8 cellular contexts compared by ENCODE assay signal in genomic region chr19:35935911-35936737, GRCh38. TPM values are rescaled to one million over a fixed set of nuclear protein-coding genes. Genes with fewer than 3 reads are reported as not detected.
DNase-seq lines count a peak whose midpoint lies in the region; ATAC-seq and TF ChIP-seq lines count a peak whose summit lies in the region.

Gene LRFN3 (plus strand): TSS chr19:35936374. CDS start chr19:35939426, 3,052 bp downstream.

- DNase-seq in IMR-90 (peak; percentile 66), Panc1 (ENCODE audit: low read depth, low spot score) (no peak), superior temporal gyrus (ENCODE audit: extremely low spot score) (peak; percentile 79)
- peak in 3 of 4 experiments; percentile 14 to 48 (median 20) for DNase-seq in activated naive CD4-positive, alpha-beta T cell (lab: John Stamatoyannopoulos, UW)

- H3K18ac ChIP-seq in IMR-90 (ENCODE audit: low read depth, low read length), result peak within 1 kb of the TSS; percentile 20; the same call in 1 of the 2 replicates

- peak; percentile 58 for ATAC-seq in IMR-90 (ENCODE audit: low read depth)
- ATAC-seq in Panc1, result peak; percentile 73
- ATAC-seq in gastroesophageal sphincter, result peak; percentile 30
- ATAC-seq in HG03025 (IDR thresholded peaks at IDR 0.05; ENCODE audit: low FRiP score, unreplicated experiment), result no peak

- H2BK15ac ChIP-seq in IMR-90 (ENCODE audit: low read depth, low read length), result no peak within 1 kb of the TSS

- peak within 1 kb of the TSS; percentile 0; the same call in 1 of the 2 replicates for H2AK5ac ChIP-seq in IMR-90 (ENCODE audit: low read depth, low read length)

- H3K56ac ChIP-seq in IMR-90 (ENCODE audit: extremely low read depth, insufficient read depth, low read length), result no peak within 1 kb of the TSS

- peak within 1 kb of the TSS; percentile 87 for H2AK9ac ChIP-seq in IMR-90 (replicated peaks; ENCODE audit: low read depth, low read length, poor library complexity)

- H3K4me3 ChIP-seq in IMR-90 (ENCODE audit: insufficient read depth, low read depth, low read length) (peak within 1 kb of the TSS; percentile 80), Panc1 (ENCODE audit: low read depth in 2 of 2, low read length in 2 of 2) (peak within 1 kb of the TSS; percentile 67 to 71), gastroesophageal sphincter (peak within 1 kb of the TSS; percentile 42 to 85), neural cell (ENCODE audit: low read length) (peak within 1 kb of the TSS; percentile 88)

- peaks cover 28% of the 10 kb centered on the region for H3K79me2 ChIP-seq in neural cell (replicated peaks; ENCODE audit: insufficient read depth, low read length)

- peak within 1 kb of the TSS; percentile 69; the same call in 1 of the 2 replicates for H3K23ac ChIP-seq in IMR-90 (ENCODE audit: low read depth, low read length)

- no peak for TF ChIP-seq EP300 in gastroesophageal sphincter (IDR thresholded peaks at IDR 0.05)
- TF ChIP-seq EP300 in neural cell (conservative IDR thresholded peaks at IDR 0.05; ENCODE audit: poor library complexity, severe bottlenecking), result peak; percentile 24

- H3K4ac ChIP-seq in IMR-90 (ENCODE audit: low read depth, low read length), result peak within 1 kb of the TSS; percentile 38

- H2BK5ac ChIP-seq in IMR-90 (ENCODE audit: low read depth, low read length, poor library complexity, severe bottlenecking), result no peak within 1 kb of the TSS

- peak within 1 kb of the TSS; percentile 61 for H4K5ac ChIP-seq in IMR-90 (ENCODE audit: low read depth, low read length)

- no peak for TF ChIP-seq CTCF in C4-2B (conservative IDR thresholded peaks at IDR 0.05)
- TF ChIP-seq CTCF in IMR-90 (conservative IDR thresholded peaks at IDR 0.05; ENCODE audit: low read depth, low read length), result no peak
- TF ChIP-seq CTCF in Panc1 (IDR thresholded peaks at IDR 0.05), result no peak
- no peak for TF ChIP-seq CTCF in gastroesophageal sphincter (IDR thresholded peaks at IDR 0.05)
- peak; percentile 37 for TF ChIP-seq CTCF in neural cell (IDR thresholded peaks at IDR 0.05; ENCODE audit: poor library complexity, severe bottlenecking)

- H3K14ac ChIP-seq in IMR-90 (replicated peaks; ENCODE audit: low read depth, low read length), result peak within 1 kb of the TSS; percentile 82

- no peak within 1 kb of the TSS for H2BK120ac ChIP-seq in IMR-90 (ENCODE audit: low read depth, low read length)

- no peaks in the 10 kb centered on the region for H3K27me3 ChIP-seq in IMR-90 (ENCODE audit: control insufficient read depth, insufficient read depth, low read length)
- no peaks in the 10 kb centered on the region for H3K27me3 ChIP-seq in Panc1 (ENCODE audit: control insufficient read depth, insufficient read depth, low read length)
- no peaks in the 10 kb centered on the region for H3K27me3 ChIP-seq in gastroesophageal sphincter
- H3K27me3 ChIP-seq in neural cell (ENCODE audit: insufficient read depth, low read depth, low read length), result no peaks in the 10 kb centered on the region

- 0% methylated on average over 14 of the region's 68 CpGs; no CpG with 5 or more reads in 1 of the 2 experiments for WGBS in IMR-90 (ENCODE audit: extremely low coverage in 2 of 2, insufficient read length in 1 of 2), 2 experiments
- 0 to 2% methylated on average over 10 to 15 of the region's 68 CpGs for WGBS in gastroesophageal sphincter (ENCODE audit: low coverage in 1 of 2), 2 donors

- CTCF ChIA-PET in IMR-90 (lab: Yijun Ruan, JAX), result no interaction called here
- CTCF ChIA-PET in Panc1 (lab: Charles Lee), result no interaction called here

- H3K36me3 ChIP-seq in IMR-90 (ENCODE audit: control insufficient read depth, insufficient read depth, low read length), result peaks cover 4% of the 10 kb centered on the region; the same call in 1 of the 2 replicates
- H3K36me3 ChIP-seq in Panc1 (ENCODE audit: control insufficient read depth, insufficient read depth, low read length), result no peaks in the 10 kb centered on the region
- H3K36me3 ChIP-seq in gastroesophageal sphincter, result peaks cover 0 to 22% of the 10 kb centered on the region in 2 donors
- no peaks in the 10 kb centered on the region for H3K36me3 ChIP-seq in neural cell (ENCODE audit: insufficient read depth, low read length)

- peak within 1 kb of the TSS; percentile 58 for H3K27ac ChIP-seq in C4-2B
- H3K27ac ChIP-seq in IMR-90 (ENCODE audit: insufficient read depth, low read length), result peak within 1 kb of the TSS; percentile 31; the same call in 1 of the 2 replicates
- H3K27ac ChIP-seq in Panc1 (ENCODE audit: low read length), result peak within 1 kb of the TSS; percentile 82
- H3K27ac ChIP-seq in gastroesophageal sphincter, result peak within 1 kb of the TSS; percentile 13 to 93 (median 90)
- H3K27ac ChIP-seq in neural cell (ENCODE audit: low read length), result peak within 1 kb of the TSS; percentile 88

- H3K4me1 ChIP-seq in IMR-90 (ENCODE audit: control insufficient read depth, insufficient read depth, low read length), result peaks cover 8% of the 10 kb centered on the region
- H3K4me1 ChIP-seq in Panc1 (ENCODE audit: control insufficient read depth, insufficient read depth, low read length), result peaks cover 18% of the 10 kb centered on the region
- H3K4me1 ChIP-seq in gastroesophageal sphincter, result peaks cover 2 to 48% (median 19%) of the 10 kb centered on the region in 3 donors

- H3K9ac ChIP-seq in IMR-90 (ENCODE audit: low read depth, low read length) (peak within 1 kb of the TSS; percentile 79), neural cell (ENCODE audit: low read length) (peak within 1 kb of the TSS; percentile 88)

- no peak for TF ChIP-seq POLR2A in IMR-90 (IDR thresholded peaks at IDR 0.05; ENCODE audit: low read depth, low read length)
- no peak for TF ChIP-seq POLR2A in gastroesophageal sphincter (IDR thresholded peaks at IDR 0.05)

- H4K91ac ChIP-seq in IMR-90 (ENCODE audit: insufficient read depth, low read depth, low read length), result no peak within 1 kb of the TSS

- POLR2A ChIA-PET in IMR-90 (lab: Charles Lee; ENCODE audit: unreplicated experiment), result no interaction called here
- POLR2A ChIA-PET in Panc1 (lab: Charles Lee), result no interaction called here

- H3K9me3 ChIP-seq in IMR-90 (ENCODE audit: control insufficient read depth, insufficient read depth, low read length), result no peaks in the 10 kb centered on the region
- H3K9me3 ChIP-seq in Panc1 (ENCODE audit: control insufficient read depth, insufficient read depth, low read depth, low read length), result no peaks in the 10 kb centered on the region
- no peaks in the 10 kb centered on the region for H3K9me3 ChIP-seq in gastroesophageal sphincter
- no peaks in the 10 kb centered on the region for H3K9me3 ChIP-seq in neural cell (ENCODE audit: low read length)

- dilution Hi-C loops in IMR-90 (cut with HindIII; ENCODE audit: low sequenced_read_pairs, unreplicated experiment), result no loop called here

- H3K4me2 ChIP-seq in IMR-90 (ENCODE audit: low read depth, low read length), result peak within 1 kb of the TSS; percentile 99
- H3K4me2 ChIP-seq in neural cell (ENCODE audit: low read length), result peak within 1 kb of the TSS; percentile 94

- intact Hi-C loops in IMR-90 (cut with micrococcal nuclease) (loop anchor here (5.0 kb wide), 1 partner anchor 116 kb away; the partner anchor contains the start of genes THAP8 and WDR62), Panc1 (cut with micrococcal nuclease; ENCODE audit: unreplicated experiment) (no loop called here)

- H2AFZ ChIP-seq in IMR-90 (replicated peaks; ENCODE audit: low read length, poor library complexity) (peak within 1 kb of the TSS; percentile 92), neural cell (ENCODE audit: low read depth, low read length) (peak within 1 kb of the TSS; percentile 97)

- H3K9me1 ChIP-seq in IMR-90 (ENCODE audit: insufficient read depth, low read length), result peaks cover 9% of the 10 kb centered on the region; the same call in 1 of the 2 replicates

- peak within 1 kb of the TSS; percentile 58 to 64 for H4K8ac ChIP-seq in IMR-90 (ENCODE audit: low read depth in 2 of 2, low read length in 2 of 2)

- in situ Hi-C loops in IMR-90 (cut with MboI; ENCODE audit: low sequenced_read_pairs), result no loop called here
- in situ Hi-C loops in Panc1 (cut with HindIII; ENCODE audit: low pct_unique_long_range_greater_than_20kb, low sequenced_read_pairs), result no loop called here

- H2BK20ac ChIP-seq in IMR-90 (ENCODE audit: low read depth, low read length), result no peak within 1 kb of the TSS

- no peak for TF ChIP-seq RAD21 in IMR-90 (IDR thresholded peaks at IDR 0.05; ENCODE audit: low read length)
- TF ChIP-seq RAD21 in neural cell (conservative IDR thresholded peaks at IDR 0.05), result no peak

- no TSS peak for BruUV-seq in IMR-90 (replicated peaks; lab: Mats Ljungman, UMichigan)
- no TSS peak for BruUV-seq in Panc1 (replicated peaks; lab: Mats Ljungman, UMichigan)

- H4K20me1 ChIP-seq in IMR-90 (ENCODE audit: insufficient read depth, low read length), result peaks cover 17% of the 10 kb centered on the region; the same call in 1 of the 2 replicates
- no peaks in the 10 kb centered on the region for H4K20me1 ChIP-seq in neural cell (ENCODE audit: insufficient read depth)

- no peaks in the 10 kb centered on the region for H3F3A ChIP-seq in neural cell (ENCODE audit: insufficient read depth, low read length, poor library complexity, severe bottlenecking)

- no peaks in the 10 kb centered on the region for H3K9me2 ChIP-seq in neural cell (ENCODE audit: insufficient read depth, low read length)

- H3K79me1 ChIP-seq in IMR-90 (ENCODE audit: low read depth in 1 of 2, low read length in 2 of 2), result peaks cover 15 to 31% of the 10 kb centered on the region in 2 experiments

TF ChIP-seq in IMR-90, 13 proteins besides CTCF, POLR2A, EP300 and RAD21:
- TF ChIP-seq MAZ (IDR thresholded peaks at IDR 0.05; ENCODE audit: borderline replicate concordance, low read depth, low read length), result peak; percentile 33; the same call in 1 of the 2 replicates
- TF ChIP-seq CHD1 (IDR thresholded peaks at IDR 0.05; ENCODE audit: low read depth, low read length), result no peak
- TF ChIP-seq NFE2L2 (IDR thresholded peaks at IDR 0.05; ENCODE audit: low read depth, low read length), result no peak
- TF ChIP-seq RFX5 (IDR thresholded peaks at IDR 0.05; ENCODE audit: low read depth, low read length), result no peak
TF ChIP-seq in IMR-90: peak in this region for 1.

TF ChIP-seq in neural cell, 6 proteins besides CTCF, POLR2A, EP300 and RAD21 (continues in another document):
- TF ChIP-seq EZH2 (IDR thresholded peaks at IDR 0.05; ENCODE audit: borderline replicate concordance, insufficient read depth, low read length, poor library complexity, severe bottlenecking), result no peak
- peak; percentile 62 for TF ChIP-seq TAF1 (IDR thresholded peaks at IDR 0.05; ENCODE audit: low read depth)
- TF ChIP-seq SMC3 (conservative IDR thresholded peaks at IDR 0.05; ENCODE audit: poor library complexity), result peak; percentile 37

RNA-seq across cellular contexts. Expression of gene LRFN3, which starts in this region (rescaled TPM):
- total RNA-seq in IMR-90 (2012; rRNA removed) (0.36 and 0.56 TPM in 2 replicates), Panc1 (2021; ENCODE audit: unreplicated experiment) (16.7 TPM), gastroesophageal sphincter (10 to 100 TPM in 2 of 4 donors, 1 to 10 TPM in 2; 6.7 to 18.5 (median 9.1) TPM)
- polyA plus RNA-seq in IMR-90 (2012; rRNA removed) (4.8 TPM in 2 replicates), neural cell (10.1 and 11.1 TPM in 2 replicates)
- 6.2 and 9.8 TPM in 2 replicates for polyA plus RNA-seq in IMR-90 (2012; cell fraction: cytosol; rRNA removed)
- polyA plus RNA-seq in IMR-90 (2012; cell fraction: nucleus; rRNA removed; ENCODE audit: low replicate concordance), result 2.0 and 6.4 TPM in 2 replicates
- polyA plus RNA-seq in Panc1 (2012; ENCODE audit: insufficient read length), result 27.2 TPM
- polyA minus RNA-seq in neural cell, result 21.1 and 24.8 TPM in 2 replicates

Comparison
In these comparisons a context has a peak if more than half of its experiments do, and no peak if none do; other contexts are left out.
1. H3K27ac ChIP-seq: peak in every context shown above with its lines; median percentile 90 in gastroesophageal sphincter; 88 in neural cell; 82 in Panc1; 58 in C4-2B; 31 in IMR-90.